ENCODE assay signal across 8 cellular contexts in the genomic region with DNA sequence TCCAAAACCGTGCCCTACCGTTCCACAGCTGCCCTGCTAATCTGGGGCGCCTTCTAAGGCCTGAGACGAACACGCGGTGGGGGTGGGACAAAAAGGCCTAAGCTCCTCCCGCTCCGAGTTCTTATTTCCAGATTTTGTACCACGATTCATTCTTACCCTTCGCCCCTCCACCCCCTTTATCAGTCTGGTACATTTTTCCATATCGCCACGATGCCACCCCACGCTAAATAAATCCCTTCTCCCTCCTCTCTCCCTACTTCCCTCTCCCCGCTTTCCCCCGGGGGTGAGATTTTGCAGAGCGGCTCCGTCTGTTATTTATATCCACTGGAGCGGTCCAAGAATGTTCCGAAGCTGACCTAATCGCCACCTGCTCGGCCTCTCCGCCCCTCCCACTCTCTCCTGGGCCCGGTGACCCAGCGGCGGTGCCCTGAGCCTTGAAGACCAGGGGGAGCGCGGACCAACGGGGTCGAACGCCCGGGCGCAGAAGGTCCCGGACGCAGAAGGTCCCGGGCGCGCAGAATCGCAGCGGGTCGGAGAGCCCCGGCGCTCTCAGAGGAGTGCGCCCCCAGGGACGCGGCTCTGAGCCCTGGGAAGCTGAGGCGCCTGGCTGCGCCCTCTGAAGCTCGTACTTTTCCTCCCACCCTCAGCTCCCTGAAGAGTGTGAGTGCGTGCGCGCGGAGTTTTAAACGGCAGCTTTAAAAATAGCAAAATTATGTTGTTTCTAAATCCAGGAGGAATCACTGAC. TPM values are rescaled to one million over a fixed set of nuclear protein-coding genes. Genes with fewer than 3 reads are reported as not detected.
DNase-seq lines count a peak whose midpoint lies in the region; ATAC-seq and TF ChIP-seq lines count a peak whose summit lies in the region.

No MANE protein-coding gene starts in this region.

- peaks cover 32% of the 10 kb centered on the region for H3K27me3 Mint-ChIP-seq in activated T-cell treated with anti-CD3 and anti-CD28 coated beads, Interleukin-2, amount 50 U/mL, for 4 hours (ENCODE audit: low read depth)
- peaks cover 5 to 45% (median 15%) of the 10 kb centered on the region in 5 donors for H3K27me3 Mint-ChIP-seq in naive thymus-derived CD8-positive, alpha-beta T cell

- peak overlapping the region in 2 of 10 donors; percentile 47 to 83 for H3K27ac Mint-ChIP-seq in naive thymus-derived CD8-positive, alpha-beta T cell

- H2AFZ ChIP-seq in fibroblast of lung (ENCODE audit: low read length): peak overlapping the region; percentile 35

- H3K4me3 ChIP-seq in GM12865 (ENCODE audit: low read depth, low read length) (peak overlapping the region; percentile 65), fibroblast of lung (replicated peaks in 1 of 4; ENCODE audit: control extremely low read depth in 1 of 4, insufficient read depth in 1 of 4, low read depth in 3 of 4, low read length in 4 of 4) (peak overlapping the region; percentile 12 to 71 (median 34))

- no peak overlapping the region for H3K27ac ChIP-seq in fibroblast of lung (ENCODE audit: insufficient read depth, low read length)
- H3K27ac ChIP-seq in temporal lobe (ENCODE audit: low read depth, low read length): peak overlapping the region; percentile 50

- H4K20me1 ChIP-seq in fibroblast of lung (ENCODE audit: control insufficient read depth, extremely low read depth, insufficient read depth, low read length): no peaks in the 10 kb centered on the region

- H3K9me3 Mint-ChIP-seq in activated T-cell treated with anti-CD3 and anti-CD28 coated beads, Interleukin-2, amount 50 U/mL, for 4 hours: no peaks in the 10 kb centered on the region
- H3K9me3 Mint-ChIP-seq in naive thymus-derived CD8-positive, alpha-beta T cell: no peaks in the 10 kb centered on the region

- H3K4me2 ChIP-seq in fibroblast of lung (ENCODE audit: extremely low read depth, insufficient read depth, low read length): peak overlapping the region; percentile 87

- no peaks in the 10 kb centered on the region for H3K79me2 ChIP-seq in fibroblast of lung (ENCODE audit: control insufficient read depth, insufficient read depth, low read length)

- POLR2A ChIA-PET in naive thymus-derived CD8-positive, alpha-beta T cell (lab: Charles Lee): interaction anchor here (0.9 to 3.9 kb wide), 3 partner anchors 10 to 28 kb away, joined by 4 to 38 read pairs (median 7); a partner anchor contains a TSS

- TF ChIP-seq CTCF in GM12865 (IDR thresholded peaks at IDR 0.05; ENCODE audit: insufficient read depth, low read depth, low read length, missing control alignments): no peak
- TF ChIP-seq CTCF in fibroblast of lung (conservative IDR thresholded peaks at IDR 0.05 in 1 of 2, IDR thresholded peaks at IDR 0.05 in 1 of 2; ENCODE audit: low read depth in 1 of 2, low read length in 2 of 2): no peak

- peaks cover 2% of the 10 kb centered on the region for H3K27me3 ChIP-seq in fibroblast of lung (ENCODE audit: control insufficient read depth, insufficient read depth, low read length)

- H3K4me3 Mint-ChIP-seq in activated T-cell treated with anti-CD3 and anti-CD28 coated beads, Interleukin-2, amount 50 U/mL, for 4 hours: peak overlapping the region; percentile 69
- peak overlapping the region; percentile 72 to 90 (median 82) for H3K4me3 Mint-ChIP-seq in naive thymus-derived CD8-positive, alpha-beta T cell

- peaks cover 7% of the 10 kb centered on the region for H3K4me1 Mint-ChIP-seq in activated T-cell treated with anti-CD3 and anti-CD28 coated beads, Interleukin-2, amount 50 U/mL, for 4 hours (ENCODE audit: low read depth)
- peaks cover 3 to 9% (median 7%) of the 10 kb centered on the region in 4 donors for H3K4me1 Mint-ChIP-seq in naive thymus-derived CD8-positive, alpha-beta T cell

- H3K9me3 ChIP-seq in fibroblast of lung (ENCODE audit: control insufficient read depth, insufficient read depth, low read depth, low read length): no peaks in the 10 kb centered on the region

- no peaks in the 10 kb centered on the region for H3K36me3 Mint-ChIP-seq in activated T-cell treated with anti-CD3 and anti-CD28 coated beads, Interleukin-2, amount 50 U/mL, for 4 hours (ENCODE audit: insufficient read depth)
- H3K36me3 Mint-ChIP-seq in naive thymus-derived CD8-positive, alpha-beta T cell: no peaks in the 10 kb centered on the region

- no peaks in the 10 kb centered on the region for H3K36me3 ChIP-seq in fibroblast of lung (ENCODE audit: control insufficient read depth, insufficient read depth, low read length)

- peak overlapping the region; percentile 32 for H3K9ac ChIP-seq in fibroblast of lung (ENCODE audit: insufficient read depth, low read length)

- H3K4me1 ChIP-seq in fibroblast of lung (ENCODE audit: control insufficient read depth, extremely low read depth, insufficient read depth, low read length): peaks cover 19% of the 10 kb centered on the region

- peak; percentile 61 for DNase-seq in GM12865 (ENCODE audit: low read depth)
- peak; percentile 19 for DNase-seq in MV-4-11 (lab: John Stamatoyannopoulos, UW)
- peak; percentile 50 for DNase-seq in activated T-cell treated with anti-CD3 and anti-CD28 coated beads, Interleukin-2, amount 50 U/mL, for 4 hours
- DNase-seq in fibroblast of lung (ENCODE audit: low read depth in 2 of 2): peak; percentile 48 to 49
- peak in 7 of 10 donors; percentile 14 to 43 (median 39) for DNase-seq in naive thymus-derived CD8-positive, alpha-beta T cell
- DNase-seq in NCI-H1048 (lab: John Stamatoyannopoulos, UW): no peak
- DNase-seq in inferior parietal cortex (ENCODE audit: extremely low spot score): no peak

- peak; percentile 54 to 59 for ATAC-seq in activated T-cell treated with anti-CD3 and anti-CD28 coated beads, Interleukin-2, amount 50 U/mL, for 4 hours
- peak; percentile 61 to 76 for ATAC-seq in naive thymus-derived CD8-positive, alpha-beta T cell

RNA-seq across cellular contexts. Expression of a gene that starts 0.9 kb away (rescaled TPM):
- 10 to 100 TPM in 1 of 3 donors, 1 to 10 TPM in 2; 5.3 to 15.2 (median 5.8) TPM for total RNA-seq in activated T-cell treated with anti-CD3 and anti-CD28 coated beads, Interleukin-2, amount 50 U/mL, for 4 hours
- 19.8 and 20.0 TPM in 2 replicates for total RNA-seq in fibroblast of lung
- polyA plus RNA-seq in fibroblast of lung: 7.0 and 10.8 TPM in 2 replicates
- 14.2 and 18.4 TPM in 2 replicates for polyA plus RNA-seq in fibroblast of lung (2012)
- 6.6 and 16.7 TPM in 2 replicates for polyA minus RNA-seq in fibroblast of lung (ENCODE audit: low replicate concordance)
- total RNA-seq in naive thymus-derived CD8-positive, alpha-beta T cell: under 1 TPM in 1 of 2 experiments, not detected in 1; 0.80 TPM
- polyA plus RNA-seq in naive thymus-derived CD8-positive, alpha-beta T cell: under 1 TPM in 1 of 3 donors, not detected in 2; 0.25 TPM
- total RNA-seq in temporal lobe: 3.4 TPM

RNA-seq across cellular contexts. Expression of a gene that starts 10.4 kb away (rescaled TPM):
- 100 to 1,000 TPM in 2 of 3 donors, 10 to 100 TPM in 1; 98.5 to 110 (median 104) TPM for total RNA-seq in activated T-cell treated with anti-CD3 and anti-CD28 coated beads, Interleukin-2, amount 50 U/mL, for 4 hours
- total RNA-seq in fibroblast of lung (68.1 and 80.4 TPM in 2 replicates), temporal lobe (79.4 TPM)
- 50.1 and 68.7 TPM in 2 replicates for polyA plus RNA-seq in fibroblast of lung
- 48.5 and 66.0 TPM in 2 replicates for polyA plus RNA-seq in fibroblast of lung (2012)
- polyA minus RNA-seq in fibroblast of lung (ENCODE audit: low replicate concordance): 91.4 and 169 TPM in 2 replicates
- 100 to 1,000 TPM; 166 to 172 TPM for total RNA-seq in naive thymus-derived CD8-positive, alpha-beta T cell
- polyA plus RNA-seq in naive thymus-derived CD8-positive, alpha-beta T cell: 100 to 1,000 TPM in 2 of 3 donors, 10 to 100 TPM in 1; 97.8 to 111 (median 108) TPM

RNA-seq across cellular contexts. Expression of a gene that starts 27.7 kb away (rescaled TPM):
- 10 to 100 TPM; 76.4 to 95.0 (median 90.2) TPM for total RNA-seq in activated T-cell treated with anti-CD3 and anti-CD28 coated beads, Interleukin-2, amount 50 U/mL, for 4 hours
- total RNA-seq in fibroblast of lung (53.4 and 70.0 TPM in 2 replicates), temporal lobe (6.6 TPM)
- polyA plus RNA-seq in fibroblast of lung: 21.2 and 45.4 TPM in 2 replicates
- 20.2 and 43.1 TPM in 2 replicates for polyA plus RNA-seq in fibroblast of lung (2012)
- polyA minus RNA-seq in fibroblast of lung (ENCODE audit: low replicate concordance): 8.8 and 32.4 TPM in 2 replicates
- total RNA-seq in naive thymus-derived CD8-positive, alpha-beta T cell: 100 to 1,000 TPM in 1 of 2 experiments, 10 to 100 TPM in 1; 98.9 to 101 TPM
- 10 to 100 TPM; 20.7 to 25.4 (median 24.4) TPM for polyA plus RNA-seq in naive thymus-derived CD8-positive, alpha-beta T cell

Comparison
In these comparisons a context has a peak if more than half of its experiments do, and no peak if none do; other contexts are left out.
1. DNase-seq: peak in GM12865 (single experiment), MV-4-11 (single experiment), activated T-cell treated with anti-CD3 and anti-CD28 coated beads, Interleukin-2, amount 50 U/mL, for 4 hours (single experiment), fibroblast of lung (2 of 2) and naive thymus-derived CD8-positive, alpha-beta T cell (7 of 10); none in NCI-H1048 (single experiment) and inferior parietal cortex (single experiment).